Comparison of ENCODE assay signal across 1 cellular context in genomic region chr15:72473670-72474465, GRCh38.
TF ChIP-seq lines count a peak whose summit lies in the region.

Gene ARIH1, plus strand, starts transcription at chr15:72474330. Its CDS starts 310 bp downstream, at chr15:72474640.

TF ChIP-seq in SK-N-SH treated with all-trans-retinoic acid at 6 μM for 48 hours, 23 proteins besides CTCF, POLR2A, EP300 and RAD21 (continued from another document):
- TF ChIP-seq POU6F1 (CRISPR knock-in tag; IDR thresholded peaks at IDR 0.05; ENCODE audit: borderline replicate concordance, low read depth) (no peak), ZFP30 (CRISPR knock-in tag; IDR thresholded peaks at IDR 0.05) (peak; percentile 67; the same call in 1 of the 2 replicates), PPARA (CRISPR knock-in tag; IDR thresholded peaks at IDR 0.05; ENCODE audit: borderline replicate concordance) (peak; percentile 99), ZC3H10 (CRISPR knock-in tag; IDR thresholded peaks at IDR 0.05) (no peak), BACH2 (CRISPR knock-in tag; IDR thresholded peaks at IDR 0.05; ENCODE audit: borderline replicate concordance) (no peak; the same call in 1 of the 2 replicates), CREB5 (CRISPR knock-in tag; IDR thresholded peaks at IDR 0.05; ENCODE audit: low read depth) (peak; percentile 98), GLIS3 (CRISPR knock-in tag; IDR thresholded peaks at IDR 0.05) (peak; percentile 12; the same call in 1 of the 2 replicates), TCF4 (CRISPR knock-in tag; IDR thresholded peaks at IDR 0.05; ENCODE audit: borderline replicate concordance) (peak; percentile 29; the same call in 1 of the 2 replicates)
TF ChIP-seq in SK-N-SH treated with all-trans-retinoic acid at 6 μM for 48 hours: peak in this region for 15.
